In genomic region chr2:132559326-132559725, GRCh38 we compare ENCODE assay signal across 23 cellular contexts.
"Had no signal": no experiment of that assay in that cellular context is flagged by ENCODE, and none has a peak within 500 bp of the region (broad histone marks: within the 10 kb centered on the region; RNA-seq: fewer than 3 reads in every experiment).

No MANE protein-coding gene starts in this region.

- DNase-seq: dermis blood vessel endothelial cell; dorsolateral prefrontal cortex; effector CD4-positive, alpha-beta T cell; effector memory CD4-positive, alpha-beta T cell; esophagus squamous epithelium; foreskin fibroblast; foreskin melanocyte; gastrocnemius medialis; glutamatergic neuron; heart right ventricle; hippocampal formation; left cardiac atrium; left lung; left ventricle myocardium superior; lower lobe of right lung; mesenchymal stem cell; mucosa of descending colon had no signal

- H3K36me3 ChIP-seq: esophagus squamous epithelium, gastrocnemius medialis, heart right ventricle, left lung, lower lobe of right lung had no signal

- H3K9me3 ChIP-seq: esophagus squamous epithelium, gastrocnemius medialis, heart right ventricle, left lung, lower lobe of right lung, mucosa of descending colon had no signal

- H3K27ac Mint-ChIP-seq: mesothelial cell of epicardium had no signal

- H3K36me3 Mint-ChIP-seq: mesothelial cell of epicardium had no signal

- FAIRE-seq: colon, endothelial cell of umbilical vein, islet of Langerhans, keratinocyte had no signal

- H3K4me3 Mint-ChIP-seq: mesothelial cell of epicardium had no signal

- H3K4me3 ChIP-seq: coronary artery, dorsolateral prefrontal cortex, esophagus squamous epithelium, gastrocnemius medialis, heart right ventricle, left lung, lower lobe of right lung, mucosa of descending colon had no signal

- H3K9me3 Mint-ChIP-seq: mesothelial cell of epicardium had no signal

- H3K4me1 ChIP-seq: esophagus squamous epithelium, gastrocnemius medialis, heart right ventricle, left lung, lower lobe of right lung had no signal

- H3K27ac ChIP-seq: coronary artery, dorsolateral prefrontal cortex, esophagus squamous epithelium, gastrocnemius medialis, heart right ventricle, left lung, lower lobe of right lung had no signal

- ATAC-seq: gastrocnemius medialis, heart right ventricle, left cardiac atrium, left lung, left ventricle myocardium superior, lower lobe of right lung, mucosa of descending colon had no signal

- H3K27me3 ChIP-seq: dorsolateral prefrontal cortex, esophagus squamous epithelium, gastrocnemius medialis, left lung had no signal
